ENCODE assay signal across 21 cellular contexts in the genomic region with DNA sequence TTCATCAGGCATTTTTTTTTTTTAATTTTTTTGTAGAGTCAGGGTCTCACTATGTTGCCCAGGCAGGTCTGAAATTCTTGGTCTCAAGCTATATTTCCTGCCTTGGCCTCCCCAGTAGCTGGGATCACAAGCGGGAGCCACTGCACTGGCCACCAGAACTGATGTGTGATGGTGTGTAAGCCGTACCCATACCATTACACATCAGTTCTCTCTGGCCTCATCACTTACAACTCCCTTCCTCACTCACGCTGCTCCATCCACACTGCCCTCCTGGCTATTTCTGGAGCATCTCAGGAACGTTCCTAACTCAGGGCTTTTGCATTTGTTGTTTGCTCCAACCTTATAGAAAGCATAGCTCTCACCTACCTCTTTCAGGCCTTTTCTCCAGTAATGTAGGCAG.
DNase-seq lines count a peak whose midpoint lies in the region; ATAC-seq and TF ChIP-seq lines count a peak whose summit lies in the region.
"Had no signal": no experiment of that assay in that cellular context is flagged by ENCODE, and none has a peak within 500 bp of the region (broad histone marks: within the 10 kb centered on the region; RNA-seq: fewer than 3 reads in every experiment).

No MANE protein-coding gene starts in this region.

- in situ Hi-C loops in GM13977 (cut with MboI; ENCODE audit: low pct_unique_long_range_greater_than_20kb, low sequenced_read_pairs, unreplicated experiment): no loop called here

- peak overlapping the region; percentile 70 for H3K4me3 Mint-ChIP-seq in T-helper 2 cell treated with Interferon-gamma antibody and Interleukin-4, amounts not matched to agents 5 μg/mL and 100 μg/mL, for 36 hours
- peak overlapping the region; percentile 36 for H3K4me3 Mint-ChIP-seq in Caco-2 (ENCODE audit: unreplicated experiment)
- H3K4me3 Mint-ChIP-seq: activated naive CD8-positive, alpha-beta T cell treated with anti-CD3 and anti-CD28 coated beads for 36 hours; nephron had no signal

- peaks cover 1% of the 10 kb centered on the region for H3K36me3 Mint-ChIP-seq in T-helper 2 cell treated with Interferon-gamma antibody and Interleukin-4, amounts not matched to agents 5 μg/mL and 100 μg/mL, for 36 hours (ENCODE audit: low read depth)
- no peaks in the 10 kb centered on the region for H3K36me3 Mint-ChIP-seq in Caco-2 (ENCODE audit: insufficient read depth, unreplicated experiment)
- H3K36me3 Mint-ChIP-seq: activated naive CD8-positive, alpha-beta T cell treated with anti-CD3 and anti-CD28 coated beads for 36 hours had no signal

- H3K4me1 Mint-ChIP-seq in T-helper 2 cell treated with Interferon-gamma antibody and Interleukin-4, amounts not matched to agents 5 μg/mL and 100 μg/mL, for 36 hours (ENCODE audit: low read depth): peaks cover 35% of the 10 kb centered on the region
- H3K4me1 Mint-ChIP-seq in Caco-2 (ENCODE audit: low read depth, unreplicated experiment): peaks cover 26% of the 10 kb centered on the region
- H3K4me1 Mint-ChIP-seq: nephron had no signal

- H3K27me3 Mint-ChIP-seq in T-helper 2 cell treated with Interferon-gamma antibody and Interleukin-4, amounts not matched to agents 5 μg/mL and 100 μg/mL, for 36 hours (ENCODE audit: low read depth): no peaks in the 10 kb centered on the region
- no peaks in the 10 kb centered on the region for H3K27me3 Mint-ChIP-seq in Caco-2 (ENCODE audit: insufficient read depth, unreplicated experiment)
- H3K27me3 Mint-ChIP-seq: activated naive CD8-positive, alpha-beta T cell treated with anti-CD3 and anti-CD28 coated beads for 36 hours had no signal

- DNase-seq in T-helper 2 cell treated with Interferon-gamma antibody and Interleukin-4, amounts not matched to agents 5 μg/mL and 100 μg/mL, for 36 hours (ENCODE audit: low spot score): no peak
- DNase-seq in T-helper 2 cell (no peak), Caco-2 (no peak), islet precursor cell (peak; percentile 57), midbrain (lab: John Stamatoyannopoulos, UW) (no peak), NCI-H526 (lab: John Stamatoyannopoulos, UW) (no peak), GM13977 (ENCODE audit: low spot score) (no peak)
- DNase-seq: 8988T; activated naive CD8-positive, alpha-beta T cell treated with anti-CD3 and anti-CD28 coated beads for 36 hours; BE2C; dermis blood vessel endothelial cell; hippocampal formation; NCI-H1436 treated with DMSO at 0.1 percent for 48 hours; NCI-H774; SIG-M5; T-helper 9 cell; uterus had no signal

- POLR2A ChIA-PET in Caco-2 (lab: Charles Lee): no interaction called here

- H3K36me3 ChIP-seq in Caco-2 (ENCODE audit: control insufficient read depth, insufficient read depth, low read length): no peaks in the 10 kb centered on the region
- H3K36me3 ChIP-seq: BE2C, uterus had no signal

- peaks cover 3% of the 10 kb centered on the region for H3K9me3 Mint-ChIP-seq in T-helper 2 cell treated with Interferon-gamma antibody and Interleukin-4, amounts not matched to agents 5 μg/mL and 100 μg/mL, for 36 hours
- no peaks in the 10 kb centered on the region for H3K9me3 Mint-ChIP-seq in Caco-2 (ENCODE audit: unreplicated experiment)

- H3K27ac Mint-ChIP-seq in T-helper 2 cell treated with Interferon-gamma antibody and Interleukin-4, amounts not matched to agents 5 μg/mL and 100 μg/mL, for 36 hours: peak overlapping the region; percentile 92
- peak overlapping the region; percentile 90 for H3K27ac Mint-ChIP-seq in Caco-2 (ENCODE audit: unreplicated experiment)
- H3K27ac Mint-ChIP-seq: nephron had no signal

- BruUV-seq in Caco-2 (replicated peaks; lab: Mats Ljungman, UMichigan): no TSS peak

- H3K9me3 ChIP-seq in Caco-2: no peaks in the 10 kb centered on the region; the same call in 1 of the 2 replicates
- H3K9me3 ChIP-seq: BE2C, uterus had no signal

- CTCF ChIA-PET in Caco-2 (lab: Charles Lee): interaction anchor here (1.3 kb wide), 1 partner anchor 11 kb away, joined by 4 read pairs; no protein-coding TSS in a partner anchor

- H3K4me1 ChIP-seq in Caco-2: peaks cover 22% of the 10 kb centered on the region
- H3K4me1 ChIP-seq: uterus had no signal

- no peaks in the 10 kb centered on the region for H3K27me3 ChIP-seq in Caco-2 (replicated peaks; ENCODE audit: control insufficient read depth, insufficient read depth, low read length)
- H3K27me3 ChIP-seq: BE2C, uterus had no signal

- TF ChIP-seq CTCF in Caco-2 (IDR thresholded peaks at IDR 0.05; ENCODE audit: insufficient read depth in 1 of 2, low read depth in 1 of 2, low read length in 1 of 2, severe bottlenecking in 1 of 2, unreplicated experiment in 1 of 2) (no peak), GM13977 (IDR thresholded peaks at IDR 0.05; ENCODE audit: extremely low read depth, insufficient read depth, missing control alignments) (no peak)

- intact Hi-C loops in Caco-2 (cut with micrococcal nuclease; ENCODE audit: unreplicated experiment): no loop called here

- ATAC-seq in SK-N-SH treated with all-trans-retinoic acid at 6 μM for 48 hours: peak; percentile 9

- no peak overlapping the region for H3K4me3 ChIP-seq in Caco-2 (ENCODE audit: low read depth, low read length)
- H3K4me3 ChIP-seq: lung, skin epidermis, uterus had no signal

TF ChIP-seq in SK-N-SH treated with all-trans-retinoic acid at 6 μM for 48 hours, 23 proteins besides CTCF, POLR2A, EP300 and RAD21 (continues in another document):
- TF ChIP-seq TOX (CRISPR knock-in tag; IDR thresholded peaks at IDR 0.05; ENCODE audit: borderline replicate concordance) (no peak), ZNF70 (CRISPR knock-in tag; IDR thresholded peaks at IDR 0.05) (no peak), TCF4 (CRISPR knock-in tag; IDR thresholded peaks at IDR 0.05; ENCODE audit: borderline replicate concordance) (no peak), ZC3H10 (CRISPR knock-in tag; IDR thresholded peaks at IDR 0.05) (no peak), GLIS3 (CRISPR knock-in tag; IDR thresholded peaks at IDR 0.05) (no peak)
- TF ChIP-seq, protein P1, sequence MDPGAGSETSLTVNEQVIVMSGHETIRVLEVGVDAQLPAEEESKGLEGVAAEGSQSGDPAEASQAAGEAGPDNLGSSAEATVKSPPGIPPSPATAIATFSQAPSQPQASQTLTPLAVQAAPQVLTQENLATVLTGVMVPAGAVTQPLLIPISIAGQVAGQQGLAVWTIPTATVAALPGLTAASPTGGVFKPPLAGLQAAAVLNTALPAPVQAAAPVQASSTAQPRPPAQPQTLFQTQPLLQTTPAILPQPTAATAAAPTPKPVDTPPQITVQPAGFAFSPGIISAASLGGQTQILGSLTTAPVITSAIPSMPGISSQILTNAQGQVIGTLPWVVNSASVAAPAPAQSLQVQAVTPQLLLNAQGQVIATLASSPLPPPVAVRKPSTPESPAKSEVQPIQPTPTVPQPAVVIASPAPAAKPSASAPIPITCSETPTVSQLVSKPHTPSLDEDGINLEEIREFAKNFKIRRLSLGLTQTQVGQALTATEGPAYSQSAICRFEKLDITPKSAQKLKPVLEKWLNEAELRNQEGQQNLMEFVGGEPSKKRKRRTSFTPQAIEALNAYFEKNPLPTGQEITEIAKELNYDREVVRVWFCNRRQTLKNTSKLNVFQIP (CRISPR knock-in tag; IDR thresholded peaks at IDR 0.05; ENCODE audit: borderline replicate concordance, low read depth): no peak
- TF ChIP-seq, protein P2, sequence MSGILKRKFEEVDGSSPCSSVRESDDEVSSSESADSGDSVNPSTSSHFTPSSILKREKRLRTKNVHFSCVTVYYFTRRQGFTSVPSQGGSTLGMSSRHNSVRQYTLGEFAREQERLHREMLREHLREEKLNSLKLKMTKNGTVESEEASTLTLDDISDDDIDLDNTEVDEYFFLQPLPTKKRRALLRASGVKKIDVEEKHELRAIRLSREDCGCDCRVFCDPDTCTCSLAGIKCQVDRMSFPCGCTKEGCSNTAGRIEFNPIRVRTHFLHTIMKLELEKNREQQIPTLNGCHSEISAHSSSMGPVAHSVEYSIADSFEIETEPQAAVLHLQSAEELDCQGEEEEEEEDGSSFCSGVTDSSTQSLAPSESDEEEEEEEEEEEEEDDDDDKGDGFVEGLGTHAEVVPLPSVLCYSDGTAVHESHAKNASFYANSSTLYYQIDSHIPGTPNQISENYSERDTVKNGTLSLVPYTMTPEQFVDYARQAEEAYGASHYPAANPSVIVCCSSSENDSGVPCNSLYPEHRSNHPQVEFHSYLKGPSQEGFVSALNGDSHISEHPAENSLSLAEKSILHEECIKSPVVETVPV (CRISPR knock-in tag; IDR thresholded peaks at IDR 0.05): no peak
- TF ChIP-seq, protein P3, sequence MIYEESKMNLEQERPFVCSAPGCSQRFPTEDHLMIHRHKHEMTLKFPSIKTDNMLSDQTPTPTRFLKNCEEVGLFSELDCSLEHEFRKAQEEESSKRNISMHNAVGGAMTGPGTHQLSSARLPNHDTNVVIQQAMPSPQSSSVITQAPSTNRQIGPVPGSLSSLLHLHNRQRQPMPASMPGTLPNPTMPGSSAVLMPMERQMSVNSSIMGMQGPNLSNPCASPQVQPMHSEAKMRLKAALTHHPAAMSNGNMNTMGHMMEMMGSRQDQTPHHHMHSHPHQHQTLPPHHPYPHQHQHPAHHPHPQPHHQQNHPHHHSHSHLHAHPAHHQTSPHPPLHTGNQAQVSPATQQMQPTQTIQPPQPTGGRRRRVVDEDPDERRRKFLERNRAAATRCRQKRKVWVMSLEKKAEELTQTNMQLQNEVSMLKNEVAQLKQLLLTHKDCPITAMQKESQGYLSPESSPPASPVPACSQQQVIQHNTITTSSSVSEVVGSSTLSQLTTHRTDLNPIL (CRISPR knock-in tag; IDR thresholded peaks at IDR 0.05; ENCODE audit: low read depth): no peak
- TF ChIP-seq, protein P4, sequence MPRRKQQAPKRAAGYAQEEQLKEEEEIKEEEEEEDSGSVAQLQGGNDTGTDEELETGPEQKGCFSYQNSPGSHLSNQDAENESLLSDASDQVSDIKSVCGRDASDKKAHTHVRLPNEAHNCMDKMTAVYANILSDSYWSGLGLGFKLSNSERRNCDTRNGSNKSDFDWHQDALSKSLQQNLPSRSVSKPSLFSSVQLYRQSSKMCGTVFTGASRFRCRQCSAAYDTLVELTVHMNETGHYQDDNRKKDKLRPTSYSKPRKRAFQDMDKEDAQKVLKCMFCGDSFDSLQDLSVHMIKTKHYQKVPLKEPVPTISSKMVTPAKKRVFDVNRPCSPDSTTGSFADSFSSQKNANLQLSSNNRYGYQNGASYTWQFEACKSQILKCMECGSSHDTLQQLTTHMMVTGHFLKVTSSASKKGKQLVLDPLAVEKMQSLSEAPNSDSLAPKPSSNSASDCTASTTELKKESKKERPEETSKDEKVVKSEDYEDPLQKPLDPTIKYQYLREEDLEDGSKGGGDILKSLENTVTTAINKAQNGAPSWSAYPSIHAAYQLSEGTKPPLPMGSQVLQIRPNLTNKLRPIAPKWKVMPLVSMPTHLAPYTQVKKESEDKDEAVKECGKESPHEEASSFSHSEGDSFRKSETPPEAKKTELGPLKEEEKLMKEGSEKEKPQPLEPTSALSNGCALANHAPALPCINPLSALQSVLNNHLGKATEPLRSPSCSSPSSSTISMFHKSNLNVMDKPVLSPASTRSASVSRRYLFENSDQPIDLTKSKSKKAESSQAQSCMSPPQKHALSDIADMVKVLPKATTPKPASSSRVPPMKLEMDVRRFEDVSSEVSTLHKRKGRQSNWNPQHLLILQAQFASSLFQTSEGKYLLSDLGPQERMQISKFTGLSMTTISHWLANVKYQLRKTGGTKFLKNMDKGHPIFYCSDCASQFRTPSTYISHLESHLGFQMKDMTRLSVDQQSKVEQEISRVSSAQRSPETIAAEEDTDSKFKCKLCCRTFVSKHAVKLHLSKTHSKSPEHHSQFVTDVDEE (CRISPR knock-in tag; IDR thresholded peaks at IDR 0.05): no peak
